ENCODE assay signal across 8 cellular contexts in genomic region chr6:53793318-53793975, GRCh38. TPM values are rescaled to one million over a fixed set of nuclear protein-coding genes. Genes with fewer than 3 reads are reported as not detected.
DNase-seq lines count a peak whose midpoint lies in the region; ATAC-seq and TF ChIP-seq lines count a peak whose summit lies in the region.

No MANE protein-coding gene starts in this region.

- peaks cover 4% of the 10 kb centered on the region for H3K9me3 Mint-ChIP-seq in activated CD4-positive, alpha-beta memory T cell treated with anti-CD3 and anti-CD28 coated beads for 36 hours

- peak overlapping the region; percentile 97 for H3K4me3 Mint-ChIP-seq in activated CD4-positive, alpha-beta memory T cell treated with anti-CD3 and anti-CD28 coated beads for 36 hours

- H3K27me3 Mint-ChIP-seq in activated CD4-positive, alpha-beta memory T cell treated with anti-CD3 and anti-CD28 coated beads for 36 hours, result peaks cover 13% of the 10 kb centered on the region

- ATAC-seq in HG02885 (IDR thresholded peaks at IDR 0.05; ENCODE audit: poor library complexity, unreplicated experiment) (peak; percentile 31), thoracic aorta (ENCODE audit: insufficient number of reproducible peaks, low FRiP score, low read depth) (no peak), GM21447 (IDR thresholded peaks at IDR 0.05; ENCODE audit: unreplicated experiment) (no peak)

- H3K36me3 Mint-ChIP-seq in activated CD4-positive, alpha-beta memory T cell treated with anti-CD3 and anti-CD28 coated beads for 36 hours, result no peaks in the 10 kb centered on the region

- H3K27ac Mint-ChIP-seq in activated CD4-positive, alpha-beta memory T cell treated with anti-CD3 and anti-CD28 coated beads for 36 hours, result peak overlapping the region; percentile 76

- H3K27ac ChIP-seq in thoracic aorta, result peak overlapping the region in 1 of 2 donors; percentile 68

- peaks cover 2% of the 10 kb centered on the region for H3K9me3 ChIP-seq in thoracic aorta

- peaks cover 24% of the 10 kb centered on the region for H3K4me1 Mint-ChIP-seq in activated CD4-positive, alpha-beta memory T cell treated with anti-CD3 and anti-CD28 coated beads for 36 hours (ENCODE audit: low read depth)

- TF ChIP-seq CTCF in epithelial cell of esophagus (IDR thresholded peaks at IDR 0.05; ENCODE audit: insufficient read depth, low read depth, low read length, missing control alignments) (peak; percentile 12), thoracic aorta (IDR thresholded peaks at IDR 0.05) (no peak)

- H3K4me3 ChIP-seq in epithelial cell of esophagus (ENCODE audit: low read length), result peak overlapping the region; percentile 86
- H3K4me3 ChIP-seq in thoracic aorta, result peak overlapping the region; percentile 90

- CTCF ChIA-PET in activated CD4-positive, alpha-beta memory T cell treated with anti-CD3 and anti-CD28 coated beads for 36 hours (lab: Charles Lee), result interaction anchor here (0.6 to 2.2 kb wide), 8 partner anchors 10 to 300 kb away, joined by 3 to 12 read pairs (median 4); no protein-coding TSS in a partner anchor

- intact Hi-C loops in activated CD4-positive, alpha-beta memory T cell treated with anti-CD3 and anti-CD28 coated beads for 36 hours (cut with micrococcal nuclease), result loop anchor here (5.0 kb wide), 2 partner anchors 184 to 301 kb away; no protein-coding TSS in a partner anchor

- peaks cover 0 to 21% of the 10 kb centered on the region in 2 donors for H3K4me1 ChIP-seq in thoracic aorta (ENCODE audit: control insufficient read depth in 1 of 2, low read depth in 2 of 2)

- no peaks in the 10 kb centered on the region for H3K27me3 ChIP-seq in thoracic aorta (replicated peaks; ENCODE audit: insufficient read depth)

- POLR2A ChIA-PET in activated CD4-positive, alpha-beta memory T cell treated with anti-CD3 and anti-CD28 coated beads for 36 hours (lab: Charles Lee), result no interaction called here

- H3K36me3 ChIP-seq in thoracic aorta, result no peaks in the 10 kb centered on the region

- DNase-seq in ELR (ENCODE audit: low read depth) (peak; percentile 74), NCI-H446 (lab: John Stamatoyannopoulos, UW) (peak; percentile 29 to 57), epithelial cell of esophagus (ENCODE audit: low read depth) (peak; percentile 83), mucosa of gallbladder (ENCODE audit: low spot score) (peak; percentile 69), thoracic aorta (ENCODE audit: low spot score) (no peak)
- peak; percentile 61 for DNase-seq in activated CD4-positive, alpha-beta memory T cell treated with anti-CD3 and anti-CD28 coated beads for 36 hours

RNA-seq across cellular contexts. Expression of gene LRRC1, which starts 1.4 kb away (rescaled TPM):
- 1 to 10 TPM; 3.2 TPM for total RNA-seq in activated CD4-positive, alpha-beta memory T cell treated with anti-CD3 and anti-CD28 coated beads for 36 hours
- total RNA-seq in mucosa of gallbladder (17.3 TPM), thoracic aorta (10 to 100 TPM; 18.5 to 22.8 TPM)
